In the genomic region with DNA sequence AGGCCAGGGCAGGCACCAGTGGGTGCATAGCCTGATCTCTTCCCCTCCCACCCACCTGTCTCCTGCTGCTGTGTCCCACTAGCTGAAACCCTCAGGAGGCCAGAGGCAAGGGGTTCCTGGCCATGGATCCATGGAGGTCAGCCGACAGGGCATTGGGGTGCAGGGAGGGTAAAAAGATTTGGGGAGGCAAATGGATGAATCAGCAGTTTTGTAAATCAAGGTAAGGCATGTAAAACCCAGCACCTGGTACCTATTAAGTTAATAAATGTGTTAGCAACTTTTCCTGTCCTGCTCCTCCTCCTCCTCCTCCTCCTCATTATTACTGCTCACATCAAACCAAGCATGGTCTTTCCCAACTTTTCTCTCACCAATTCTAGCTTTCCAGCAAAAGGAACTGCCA, we compare ENCODE assay signal across 2 cellular contexts.
TF ChIP-seq lines count a peak whose summit lies in the region.

No MANE protein-coding gene starts in this region.

TF ChIP-seq in HepG2, 621 proteins besides CTCF, POLR2A, EP300 and RAD21 (continued from another document):
- no peak for TF ChIP-seq ZNF569 (CRISPR knock-in tag; IDR thresholded peaks at IDR 0.05; ENCODE audit: borderline replicate concordance)
- no peak for TF ChIP-seq ZSCAN29 (CRISPR knock-in tag; conservative IDR thresholded peaks at IDR 0.05)
- TF ChIP-seq, protein P1, sequence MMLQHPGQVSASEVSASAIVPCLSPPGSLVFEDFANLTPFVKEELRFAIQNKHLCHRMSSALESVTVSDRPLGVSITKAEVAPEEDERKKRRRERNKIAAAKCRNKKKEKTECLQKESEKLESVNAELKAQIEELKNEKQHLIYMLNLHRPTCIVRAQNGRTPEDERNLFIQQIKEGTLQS (CRISPR knock-in tag; IDR thresholded peaks at IDR 0.05) = no peak
- TF ChIP-seq CAMTA2 (CRISPR knock-in tag; IDR thresholded peaks at IDR 0.05; ENCODE audit: borderline replicate concordance) = no peak
- TF ChIP-seq ZNF768 (CRISPR knock-in tag; IDR thresholded peaks at IDR 0.05) = no peak
- no peak for TF ChIP-seq ZNF546 (CRISPR knock-in tag; conservative IDR thresholded peaks at IDR 0.05)
- TF ChIP-seq THAP11 (CRISPR knock-in tag; IDR thresholded peaks at IDR 0.05) = no peak
- peak; percentile 69 to 84 for TF ChIP-seq MAFK (conservative IDR thresholded peaks at IDR 0.05 in 1 of 2, IDR thresholded peaks at IDR 0.05 in 1 of 2; ENCODE audit: low read length in 2 of 2)
- TF ChIP-seq HES4 (CRISPR knock-in tag; IDR thresholded peaks at IDR 0.05; ENCODE audit: borderline replicate concordance) = no peak
- no peak for TF ChIP-seq HDAC2 (CRISPR knock-in tag; IDR thresholded peaks at IDR 0.05)

TF ChIP-seq in A549, 52 proteins besides CTCF, POLR2A, EP300 and RAD21 (continued from another document):
- TF ChIP-seq, protein P2, sequence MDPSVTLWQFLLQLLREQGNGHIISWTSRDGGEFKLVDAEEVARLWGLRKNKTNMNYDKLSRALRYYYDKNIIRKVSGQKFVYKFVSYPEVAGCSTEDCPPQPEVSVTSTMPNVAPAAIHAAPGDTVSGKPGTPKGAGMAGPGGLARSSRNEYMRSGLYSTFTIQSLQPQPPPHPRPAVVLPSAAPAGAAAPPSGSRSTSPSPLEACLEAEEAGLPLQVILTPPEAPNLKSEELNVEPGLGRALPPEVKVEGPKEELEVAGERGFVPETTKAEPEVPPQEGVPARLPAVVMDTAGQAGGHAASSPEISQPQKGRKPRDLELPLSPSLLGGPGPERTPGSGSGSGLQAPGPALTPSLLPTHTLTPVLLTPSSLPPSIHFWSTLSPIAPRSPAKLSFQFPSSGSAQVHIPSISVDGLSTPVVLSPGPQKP (IDR thresholded peaks at IDR 0.05; ENCODE audit: low read depth, low read length) = no peak
